In the genomic region with DNA sequence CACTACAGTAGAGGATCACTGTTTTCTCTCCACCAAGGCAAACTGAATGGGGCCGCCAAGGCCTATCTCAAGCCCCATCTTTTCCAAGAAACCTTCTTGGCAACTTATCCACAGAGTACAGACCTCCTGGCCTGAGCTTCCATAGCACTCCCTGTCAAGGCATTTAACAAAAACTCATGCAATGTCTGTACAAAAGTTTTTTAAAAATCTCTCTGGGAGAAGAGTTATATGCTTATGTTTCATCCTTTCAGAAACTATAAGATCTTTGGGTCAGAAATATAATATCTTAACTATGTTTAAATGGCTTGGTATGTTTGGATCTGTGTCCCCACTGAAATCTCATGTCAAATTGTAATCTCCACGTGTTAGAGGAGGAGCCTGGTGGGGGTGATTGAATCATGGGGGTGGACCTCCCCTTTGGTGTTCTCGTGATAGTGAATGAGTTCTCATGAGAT, we compare ENCODE assay signal across 27 cellular contexts. TPM values are rescaled to one million over a fixed set of nuclear protein-coding genes. Genes with fewer than 3 reads are reported as not detected.
"Had no signal": no experiment of that assay in that cellular context is flagged by ENCODE, and none has a peak within 500 bp of the region (broad histone marks: within the 10 kb centered on the region; RNA-seq: fewer than 3 reads in every experiment).

No MANE protein-coding gene starts in this region.

- H3K4me3 Mint-ChIP-seq: activated CD4-positive, alpha-beta memory T cell treated with anti-CD3 and anti-CD28 coated beads for 36 hours; activated CD4-positive, alpha-beta T cell treated with anti-CD3 and anti-CD28 coated beads for 36 hours; activated CD4-positive, alpha-beta T cell treated with anti-CD3 and anti-CD28 coated beads, Interleukin-2, amount 10 ng/mL, durations not matched to agents 24 days and 14 days; activated CD8-positive, alpha-beta memory T cell treated with anti-CD3 and anti-CD28 coated beads, Interleukin-2, amount 10 ng/mL, durations not matched to agents 7 days and 5 days; activated CD8-positive, alpha-beta T cell treated with anti-CD3 and anti-CD28 coated beads, Interleukin-2, amount 10 ng/mL, durations not matched to agents 7 days and 5 days; activated naive CD4-positive, alpha-beta T cell treated with anti-CD3 and anti-CD28 coated beads, Interleukin-2, amount 10 ng/mL, durations not matched to agents 7 days and 5 days; activated naive CD8-positive, alpha-beta T cell treated with anti-CD3 and anti-CD28 coated beads, Interleukin-2, amount 10 ng/mL, durations not matched to agents 7 days and 5 days; activated T-cell treated with anti-CD3 and anti-CD28 coated beads, Interleukin-2, amount 50 U/mL, for 72 hours; brain; central memory CD8-positive, alpha-beta T cell; dendritic cell treated with granulocyte-macrophage colony-stimulating factor and Interleukin-4, amounts not matched to agents 40 ng/mL and 50 ng/mL, for 4 days; endodermal cell had no signal

- ATAC-seq: activated CD4-positive, alpha-beta T cell treated with anti-CD3 and anti-CD28 coated beads for 36 hours; activated CD8-positive, alpha-beta memory T cell treated with anti-CD3 and anti-CD28 coated beads, Interleukin-2, amount 10 ng/mL, durations not matched to agents 7 days and 5 days; activated CD8-positive, alpha-beta T cell treated with anti-CD3 and anti-CD28 coated beads, Interleukin-2, amount 10 ng/mL, durations not matched to agents 7 days and 5 days; activated naive CD4-positive, alpha-beta T cell treated with anti-CD3 and anti-CD28 coated beads, Interleukin-2, amount 50 U/mL, for 72 hours; activated T-cell treated with anti-CD3 and anti-CD28 coated beads, Interleukin-2, amount 50 U/mL, for 72 hours; gastroesophageal sphincter; heart right ventricle had no signal

- H3K27me3 Mint-ChIP-seq: activated CD4-positive, alpha-beta T cell treated with anti-CD3 and anti-CD28 coated beads, Interleukin-2, amount 10 ng/mL, durations not matched to agents 24 days and 14 days; activated CD8-positive, alpha-beta memory T cell treated with anti-CD3 and anti-CD28 coated beads, Interleukin-2, amount 10 ng/mL, durations not matched to agents 7 days and 5 days; activated naive CD4-positive, alpha-beta T cell treated with anti-CD3 and anti-CD28 coated beads, Interleukin-2, amount 10 ng/mL, durations not matched to agents 7 days and 5 days; dendritic cell treated with granulocyte-macrophage colony-stimulating factor and Interleukin-4, amounts not matched to agents 40 ng/mL and 50 ng/mL, for 4 days had no signal

- H3K4me1 Mint-ChIP-seq: activated CD4-positive, alpha-beta T cell treated with anti-CD3 and anti-CD28 coated beads for 36 hours; activated CD4-positive, alpha-beta T cell treated with anti-CD3 and anti-CD28 coated beads, Interleukin-2, amount 10 ng/mL, durations not matched to agents 24 days and 14 days; activated CD8-positive, alpha-beta memory T cell treated with anti-CD3 and anti-CD28 coated beads, Interleukin-2, amount 10 ng/mL, durations not matched to agents 7 days and 5 days; activated naive CD4-positive, alpha-beta T cell treated with anti-CD3 and anti-CD28 coated beads, Interleukin-2, amount 10 ng/mL, durations not matched to agents 7 days and 5 days; activated naive CD8-positive, alpha-beta T cell treated with anti-CD3 and anti-CD28 coated beads, Interleukin-2, amount 10 ng/mL, durations not matched to agents 7 days and 5 days; brain; central memory CD8-positive, alpha-beta T cell; endodermal cell had no signal

- H3K27ac Mint-ChIP-seq: activated CD4-positive, alpha-beta memory T cell treated with anti-CD3 and anti-CD28 coated beads for 36 hours; activated CD4-positive, alpha-beta T cell treated with anti-CD3 and anti-CD28 coated beads for 36 hours; activated CD4-positive, alpha-beta T cell treated with anti-CD3 and anti-CD28 coated beads, Interleukin-2, amount 10 ng/mL, durations not matched to agents 24 days and 14 days; activated CD8-positive, alpha-beta memory T cell treated with anti-CD3 and anti-CD28 coated beads, Interleukin-2, amount 10 ng/mL, durations not matched to agents 7 days and 5 days; activated CD8-positive, alpha-beta T cell treated with anti-CD3 and anti-CD28 coated beads, Interleukin-2, amount 10 ng/mL, durations not matched to agents 7 days and 5 days; activated naive CD4-positive, alpha-beta T cell treated with anti-CD3 and anti-CD28 coated beads, Interleukin-2, amount 10 ng/mL, durations not matched to agents 7 days and 5 days; activated naive CD4-positive, alpha-beta T cell treated with anti-CD3 and anti-CD28 coated beads, Interleukin-2, amount 50 U/mL, for 72 hours; activated naive CD8-positive, alpha-beta T cell treated with anti-CD3 and anti-CD28 coated beads, Interleukin-2, amount 10 ng/mL, durations not matched to agents 7 days and 5 days; activated T-cell treated with anti-CD3 and anti-CD28 coated beads, Interleukin-2, amount 50 U/mL, for 72 hours; brain; dendritic cell treated with granulocyte-macrophage colony-stimulating factor and Interleukin-4, amounts not matched to agents 40 ng/mL and 50 ng/mL, for 4 days; endodermal cell had no signal

- DNase-seq: activated CD4-positive, alpha-beta memory T cell treated with anti-CD3 and anti-CD28 coated beads for 36 hours; activated CD4-positive, alpha-beta T cell treated with anti-CD3 and anti-CD28 coated beads for 36 hours; activated CD4-positive, alpha-beta T cell treated with anti-CD3 and anti-CD28 coated beads, Interleukin-2, amount 10 ng/mL, durations not matched to agents 24 days and 14 days; activated CD4-positive, CD25-positive, alpha-beta regulatory T cell; activated CD4-positive, CD25-positive, alpha-beta regulatory T cell treated with anti-CD3 and anti-CD28 coated beads, Interleukin-2, amount 50 U/mL, for 72 hours; activated CD8-positive, alpha-beta memory T cell treated with anti-CD3 and anti-CD28 coated beads, Interleukin-2, amount 10 ng/mL, durations not matched to agents 7 days and 5 days; activated CD8-positive, alpha-beta memory T cell treated with anti-CD3 and anti-CD28 coated beads, Interleukin-2, amount 50 U/mL, for 4 hours; activated CD8-positive, alpha-beta T cell treated with anti-CD3 and anti-CD28 coated beads, Interleukin-2, amount 10 ng/mL, durations not matched to agents 7 days and 5 days; activated gamma-delta T cell; activated naive CD4-positive, alpha-beta T cell; activated naive CD4-positive, alpha-beta T cell treated with anti-CD3 and anti-CD28 coated beads, Interleukin-2, amount 10 ng/mL, durations not matched to agents 7 days and 5 days; activated naive CD8-positive, alpha-beta T cell treated with anti-CD3 and anti-CD28 coated beads, Interleukin-2, amount 10 ng/mL, durations not matched to agents 7 days and 5 days; activated T-cell treated with anti-CD3 and anti-CD28 coated beads, Interleukin-2, amount 50 U/mL, for 1 hour; activated T-cell treated with anti-CD3 and anti-CD28 coated beads, Interleukin-2, amount 50 U/mL, for 72 hours; dorsolateral prefrontal cortex; effector memory CD4-positive, alpha-beta T cell; endodermal cell; esophagus squamous epithelium; foreskin melanocyte; heart right ventricle; T-helper 2 cell had no signal

- H3K36me3 Mint-ChIP-seq: activated CD4-positive, alpha-beta memory T cell treated with anti-CD3 and anti-CD28 coated beads for 36 hours; activated CD8-positive, alpha-beta memory T cell treated with anti-CD3 and anti-CD28 coated beads, Interleukin-2, amount 10 ng/mL, durations not matched to agents 7 days and 5 days; activated naive CD4-positive, alpha-beta T cell treated with anti-CD3 and anti-CD28 coated beads, Interleukin-2, amount 10 ng/mL, durations not matched to agents 7 days and 5 days; activated naive CD4-positive, alpha-beta T cell treated with anti-CD3 and anti-CD28 coated beads, Interleukin-2, amount 50 U/mL, for 72 hours; activated naive CD8-positive, alpha-beta T cell treated with anti-CD3 and anti-CD28 coated beads, Interleukin-2, amount 10 ng/mL, durations not matched to agents 7 days and 5 days had no signal

- H3K9me3 Mint-ChIP-seq: activated CD4-positive, alpha-beta memory T cell treated with anti-CD3 and anti-CD28 coated beads for 36 hours; activated CD4-positive, alpha-beta T cell treated with anti-CD3 and anti-CD28 coated beads, Interleukin-2, amount 10 ng/mL, durations not matched to agents 24 days and 14 days; activated naive CD4-positive, alpha-beta T cell treated with anti-CD3 and anti-CD28 coated beads, Interleukin-2, amount 10 ng/mL, durations not matched to agents 7 days and 5 days; activated naive CD8-positive, alpha-beta T cell treated with anti-CD3 and anti-CD28 coated beads, Interleukin-2, amount 10 ng/mL, durations not matched to agents 7 days and 5 days; activated T-cell treated with anti-CD3 and anti-CD28 coated beads, Interleukin-2, amount 50 U/mL, for 72 hours; dendritic cell treated with granulocyte-macrophage colony-stimulating factor and Interleukin-4, amounts not matched to agents 40 ng/mL and 50 ng/mL, for 4 days had no signal

RNA-seq across cellular contexts. Expression of gene ADAMTS3, which starts 13.6 kb away (rescaled TPM):
- total RNA-seq: activated CD4-positive, alpha-beta memory T cell treated with anti-CD3 and anti-CD28 coated beads for 36 hours; activated CD4-positive, alpha-beta T cell treated with anti-CD3 and anti-CD28 coated beads for 36 hours; activated CD4-positive, alpha-beta T cell treated with anti-CD3 and anti-CD28 coated beads, Interleukin-2, amount 10 ng/mL, durations not matched to agents 24 days and 14 days; activated CD8-positive, alpha-beta memory T cell treated with anti-CD3 and anti-CD28 coated beads, Interleukin-2, amount 10 ng/mL, durations not matched to agents 7 days and 5 days; activated CD8-positive, alpha-beta T cell treated with anti-CD3 and anti-CD28 coated beads, Interleukin-2, amount 10 ng/mL, durations not matched to agents 7 days and 5 days; activated naive CD4-positive, alpha-beta T cell treated with anti-CD3 and anti-CD28 coated beads, Interleukin-2, amount 50 U/mL, for 72 hours; activated naive CD8-positive, alpha-beta T cell treated with anti-CD3 and anti-CD28 coated beads, Interleukin-2, amount 10 ng/mL, durations not matched to agents 7 days and 5 days; activated T-cell treated with anti-CD3 and anti-CD28 coated beads, Interleukin-2, amount 50 U/mL, for 72 hours; T-helper 1 cell treated with Interleukin-12 subunit alpha and Interleukin-12 subunit beta and Interleukin-4 antibody, amounts not matched to agents 30 ng/mL and 1 ng/mL, for 36 hours had no signal
